In the genomic region with DNA sequence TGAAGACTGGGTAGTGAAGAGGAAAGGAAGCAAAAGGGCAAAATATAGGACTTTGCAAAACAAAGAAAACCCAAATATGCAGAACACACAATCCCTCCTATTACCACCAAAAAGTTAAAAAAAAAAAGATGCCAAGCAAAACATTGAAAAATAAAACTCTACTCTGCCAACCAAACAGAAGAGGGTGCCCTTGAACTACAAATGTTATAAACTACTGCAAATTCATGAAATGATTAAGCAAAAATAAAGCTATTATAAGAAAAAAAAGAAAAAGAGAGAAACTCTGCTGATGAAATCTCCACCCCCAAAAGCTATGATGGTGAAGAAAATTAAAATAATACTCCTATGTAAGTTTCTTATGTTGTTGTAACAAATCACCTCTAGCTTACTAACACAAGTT, we compare ENCODE assay signal across 12 cellular contexts.
DNase-seq lines count a peak whose midpoint lies in the region; ATAC-seq, FAIRE-seq and TF ChIP-seq lines count a peak whose summit lies in the region.
"Had no signal": no experiment of that assay in that cellular context is flagged by ENCODE, and none has a peak within 500 bp of the region (broad histone marks: within the 10 kb centered on the region; RNA-seq: fewer than 3 reads in every experiment).

No MANE protein-coding gene starts in this region.

- no peaks in the 10 kb centered on the region for H3K9me3 Mint-ChIP-seq in GM23338

- H3K36me3 ChIP-seq in GM23338 (ENCODE audit: insufficient read depth) (no peaks in the 10 kb centered on the region), RWPE2 (ENCODE audit: low read depth) (no peaks in the 10 kb centered on the region)

- peak; percentile 19 for FAIRE-seq in A204.1 (lab: Jason Lieb, UNC)
- FAIRE-seq: TTC549 had no signal

- H3K27ac ChIP-seq in GM23338 (ENCODE audit: low read depth) = no peak overlapping the region
- no peak overlapping the region for H3K27ac ChIP-seq in RWPE2 (ENCODE audit: poor library complexity, severe bottlenecking)
- no peak overlapping the region for H3K27ac ChIP-seq in foreskin keratinocyte

- no peak overlapping the region for H2AFZ ChIP-seq in GM23338

- H3K27ac Mint-ChIP-seq in GM23338 = peak overlapping the region; percentile 72; the same call in 1 of the 2 replicates

- H3K9me2 ChIP-seq in GM23338 (ENCODE audit: insufficient read depth) = no peaks in the 10 kb centered on the region

- no peaks in the 10 kb centered on the region for H3K27me3 ChIP-seq in GM23338 (ENCODE audit: insufficient read depth)
- H3K27me3 ChIP-seq in RWPE2 (ENCODE audit: insufficient read depth, poor library complexity, severe bottlenecking) = no peaks in the 10 kb centered on the region
- no peaks in the 10 kb centered on the region for H3K27me3 ChIP-seq in foreskin keratinocyte

- ATAC-seq in GM23338 (no peak), RWPE2 (ENCODE audit: low read depth) (no peak), foreskin keratinocyte (no peak), GM21423 (IDR thresholded peaks at IDR 0.05; ENCODE audit: unreplicated experiment) (no peak)

- H3K9me3 ChIP-seq in RWPE2 (ENCODE audit: severe bottlenecking) = no peaks in the 10 kb centered on the region

- no peaks in the 10 kb centered on the region for H3K27me3 Mint-ChIP-seq in GM23338 (ENCODE audit: insufficient read depth, low read depth, poor library complexity)

- H3F3A ChIP-seq in GM23338 (replicated peaks; ENCODE audit: low read depth) = no peaks in the 10 kb centered on the region

- no peaks in the 10 kb centered on the region for H3K36me3 Mint-ChIP-seq in GM23338 (ENCODE audit: low read depth)

- H3K4me3 ChIP-seq in GM23338 (no peak overlapping the region), RWPE2 (ENCODE audit: severe bottlenecking) (no peak overlapping the region)

- no peaks in the 10 kb centered on the region for H4K20me1 ChIP-seq in GM23338 (replicated peaks; ENCODE audit: insufficient read depth)

- H3K4me1 ChIP-seq in GM23338 (ENCODE audit: insufficient read depth) (no peaks in the 10 kb centered on the region), RWPE2 (ENCODE audit: insufficient read depth, poor library complexity, severe bottlenecking) (no peaks in the 10 kb centered on the region), foreskin keratinocyte (no peaks in the 10 kb centered on the region)

- H3K4me2 ChIP-seq in GM23338 = no peak overlapping the region

- no peaks in the 10 kb centered on the region for H3K79me2 ChIP-seq in GM23338 (replicated peaks; ENCODE audit: insufficient read depth)

- H3K4me1 Mint-ChIP-seq in GM23338 = peaks cover 5% of the 10 kb centered on the region; the same call in 2 of the 3 replicates

- no peak overlapping the region for H3K4me3 Mint-ChIP-seq in GM23338

- DNase-seq in GM23338 (ENCODE audit: low spot score) (peak; percentile 21), RWPE2 (ENCODE audit: low spot score) (no peak), foreskin keratinocyte (no peak), LoVo (ENCODE audit: low spot score) (no peak), HK-2 (ENCODE audit: unreplicated experiment) (no peak), NCI-H2081 (lab: John Stamatoyannopoulos, UW) (no peak)
- DNase-seq: activated effector memory CD4-positive, alpha-beta T cell treated with Interleukin-2 at 50 U/mL for 16 hours; NCI-H526 treated with DMSO at 0.1 percent for 48 hours; posterior cingulate gyrus had no signal

- TF ChIP-seq CTCF in GM23338 (conservative IDR thresholded peaks at IDR 0.05; ENCODE audit: low read depth in 2 of 2) (peak; percentile 41 to 53), RWPE2 (IDR thresholded peaks at IDR 0.05; ENCODE audit: poor library complexity, severe bottlenecking) (peak; percentile 19), foreskin keratinocyte (conservative IDR thresholded peaks at IDR 0.05) (peak; percentile 50)

TF ChIP-seq in GM23338, 12 proteins besides CTCF, POLR2A, EP300 and RAD21 (continues in another document):
- TF ChIP-seq EZH2phosphoT487 (IDR thresholded peaks at IDR 0.05; ENCODE audit: unreplicated experiment) = no peak
- no peak for TF ChIP-seq EZH2 (IDR thresholded peaks at IDR 0.05; ENCODE audit: low read depth, unreplicated experiment)
- no peak for TF ChIP-seq JUNB (IDR thresholded peaks at IDR 0.05; ENCODE audit: unreplicated experiment)
- TF ChIP-seq, protein P1, sequence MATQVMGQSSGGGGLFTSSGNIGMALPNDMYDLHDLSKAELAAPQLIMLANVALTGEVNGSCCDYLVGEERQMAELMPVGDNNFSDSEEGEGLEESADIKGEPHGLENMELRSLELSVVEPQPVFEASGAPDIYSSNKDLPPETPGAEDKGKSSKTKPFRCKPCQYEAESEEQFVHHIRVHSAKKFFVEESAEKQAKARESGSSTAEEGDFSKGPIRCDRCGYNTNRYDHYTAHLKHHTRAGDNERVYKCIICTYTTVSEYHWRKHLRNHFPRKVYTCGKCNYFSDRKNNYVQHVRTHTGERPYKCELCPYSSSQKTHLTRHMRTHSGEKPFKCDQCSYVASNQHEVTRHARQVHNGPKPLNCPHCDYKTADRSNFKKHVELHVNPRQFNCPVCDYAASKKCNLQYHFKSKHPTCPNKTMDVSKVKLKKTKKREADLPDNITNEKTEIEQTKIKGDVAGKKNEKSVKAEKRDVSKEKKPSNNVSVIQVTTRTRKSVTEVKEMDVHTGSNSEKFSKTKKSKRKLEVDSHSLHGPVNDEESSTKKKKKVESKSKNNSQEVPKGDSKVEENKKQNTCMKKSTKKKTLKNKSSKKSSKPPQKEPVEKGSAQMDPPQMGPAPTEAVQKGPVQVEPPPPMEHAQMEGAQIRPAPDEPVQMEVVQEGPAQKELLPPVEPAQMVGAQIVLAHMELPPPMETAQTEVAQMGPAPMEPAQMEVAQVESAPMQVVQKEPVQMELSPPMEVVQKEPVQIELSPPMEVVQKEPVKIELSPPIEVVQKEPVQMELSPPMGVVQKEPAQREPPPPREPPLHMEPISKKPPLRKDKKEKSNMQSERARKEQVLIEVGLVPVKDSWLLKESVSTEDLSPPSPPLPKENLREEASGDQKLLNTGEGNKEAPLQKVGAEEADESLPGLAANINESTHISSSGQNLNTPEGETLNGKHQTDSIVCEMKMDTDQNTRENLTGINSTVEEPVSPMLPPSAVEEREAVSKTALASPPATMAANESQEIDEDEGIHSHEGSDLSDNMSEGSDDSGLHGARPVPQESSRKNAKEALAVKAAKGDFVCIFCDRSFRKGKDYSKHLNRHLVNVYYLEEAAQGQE (IDR thresholded peaks at IDR 0.05; ENCODE audit: unreplicated experiment) = no peak
- no peak for TF ChIP-seq NANOG (IDR thresholded peaks at IDR 0.05; ENCODE audit: borderline replicate concordance)
- TF ChIP-seq, protein P2, sequence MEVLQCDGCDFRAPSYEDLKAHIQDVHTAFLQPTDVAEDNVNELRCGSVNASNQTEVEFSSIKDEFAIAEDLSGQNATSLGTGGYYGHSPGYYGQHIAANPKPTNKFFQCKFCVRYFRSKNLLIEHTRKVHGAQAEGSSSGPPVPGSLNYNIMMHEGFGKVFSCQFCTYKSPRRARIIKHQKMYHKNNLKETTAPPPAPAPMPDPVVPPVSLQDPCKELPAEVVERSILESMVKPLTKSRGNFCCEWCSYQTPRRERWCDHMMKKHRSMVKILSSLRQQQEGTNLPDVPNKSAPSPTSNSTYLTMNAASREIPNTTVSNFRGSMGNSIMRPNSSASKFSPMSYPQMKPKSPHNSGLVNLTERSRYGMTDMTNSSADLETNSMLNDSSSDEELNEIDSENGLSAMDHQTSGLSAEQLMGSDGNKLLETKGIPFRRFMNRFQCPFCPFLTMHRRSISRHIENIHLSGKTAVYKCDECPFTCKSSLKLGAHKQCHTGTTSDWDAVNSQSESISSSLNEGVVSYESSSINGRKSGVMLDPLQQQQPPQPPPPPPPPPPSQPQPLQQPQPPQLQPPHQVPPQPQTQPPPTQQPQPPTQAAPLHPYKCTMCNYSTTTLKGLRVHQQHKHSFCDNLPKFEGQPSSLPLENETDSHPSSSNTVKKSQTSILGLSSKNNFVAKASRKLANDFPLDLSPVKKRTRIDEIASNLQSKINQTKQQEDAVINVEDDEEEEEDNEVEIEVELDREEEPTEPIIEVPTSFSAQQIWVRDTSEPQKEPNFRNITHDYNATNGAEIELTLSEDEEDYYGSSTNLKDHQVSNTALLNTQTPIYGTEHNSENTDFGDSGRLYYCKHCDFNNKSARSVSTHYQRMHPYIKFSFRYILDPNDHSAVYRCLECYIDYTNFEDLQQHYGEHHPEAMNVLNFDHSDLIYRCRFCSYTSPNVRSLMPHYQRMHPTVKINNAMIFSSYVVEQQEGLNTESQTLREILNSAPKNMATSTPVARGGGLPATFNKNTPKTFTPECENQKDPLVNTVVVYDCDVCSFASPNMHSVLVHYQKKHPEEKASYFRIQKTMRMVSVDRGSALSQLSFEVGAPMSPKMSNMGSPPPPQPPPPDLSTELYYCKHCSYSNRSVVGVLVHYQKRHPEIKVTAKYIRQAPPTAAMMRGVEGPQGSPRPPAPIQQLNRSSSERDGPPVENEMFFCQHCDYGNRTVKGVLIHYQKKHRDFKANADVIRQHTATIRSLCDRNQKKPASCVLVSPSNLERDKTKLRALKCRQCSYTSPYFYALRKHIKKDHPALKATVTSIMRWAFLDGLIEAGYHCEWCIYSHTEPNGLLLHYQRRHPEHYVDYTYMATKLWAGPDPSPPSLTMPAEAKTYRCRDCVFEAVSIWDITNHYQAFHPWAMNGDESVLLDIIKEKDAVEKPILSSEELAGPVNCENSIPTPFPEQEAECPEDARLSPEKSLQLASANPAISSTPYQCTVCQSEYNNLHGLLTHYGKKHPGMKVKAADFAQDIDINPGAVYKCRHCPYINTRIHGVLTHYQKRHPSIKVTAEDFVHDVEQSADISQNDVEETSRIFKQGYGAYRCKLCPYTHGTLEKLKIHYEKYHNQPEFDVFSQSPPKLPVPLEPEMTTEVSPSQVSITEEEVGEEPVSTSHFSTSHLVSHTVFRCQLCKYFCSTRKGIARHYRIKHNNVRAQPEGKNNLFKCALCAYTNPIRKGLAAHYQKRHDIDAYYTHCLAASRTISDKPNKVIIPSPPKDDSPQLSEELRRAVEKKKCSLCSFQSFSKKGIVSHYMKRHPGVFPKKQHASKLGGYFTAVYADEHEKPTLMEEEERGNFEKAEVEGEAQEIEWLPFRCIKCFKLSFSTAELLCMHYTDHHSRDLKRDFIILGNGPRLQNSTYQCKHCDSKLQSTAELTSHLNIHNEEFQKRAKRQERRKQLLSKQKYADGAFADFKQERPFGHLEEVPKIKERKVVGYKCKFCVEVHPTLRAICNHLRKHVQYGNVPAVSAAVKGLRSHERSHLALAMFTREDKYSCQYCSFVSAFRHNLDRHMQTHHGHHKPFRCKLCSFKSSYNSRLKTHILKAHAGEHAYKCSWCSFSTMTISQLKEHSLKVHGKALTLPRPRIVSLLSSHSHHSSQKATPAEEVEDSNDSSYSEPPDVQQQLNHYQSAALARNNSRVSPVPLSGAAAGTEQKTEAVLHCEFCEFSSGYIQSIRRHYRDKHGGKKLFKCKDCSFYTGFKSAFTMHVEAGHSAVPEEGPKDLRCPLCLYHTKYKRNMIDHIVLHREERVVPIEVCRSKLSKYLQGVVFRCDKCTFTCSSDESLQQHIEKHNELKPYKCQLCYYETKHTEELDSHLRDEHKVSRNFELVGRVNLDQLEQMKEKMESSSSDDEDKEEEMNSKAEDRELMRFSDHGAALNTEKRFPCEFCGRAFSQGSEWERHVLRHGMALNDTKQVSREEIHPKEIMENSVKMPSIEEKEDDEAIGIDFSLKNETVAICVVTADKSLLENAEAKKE (CRISPR knock-in tag; IDR thresholded peaks at IDR 0.05) = no peak
- no peak for TF ChIP-seq STAT1 (IDR thresholded peaks at IDR 0.05; ENCODE audit: unreplicated experiment)
